ENCODE assay signal across 25 cellular contexts in genomic region chr12:124356221-124356620, GRCh38.
"Had no signal": no experiment of that assay in that cellular context is flagged by ENCODE, and none has a peak within 500 bp of the region (broad histone marks: within the 10 kb centered on the region; RNA-seq: fewer than 3 reads in every experiment).

No MANE protein-coding gene starts in this region.

- H3K4me3 Mint-ChIP-seq: activated B cell treated with CpG ODN at 0.5 μM for 24 hours; activated CD4-positive, alpha-beta memory T cell treated with anti-CD3 and anti-CD28 coated beads, Interleukin-2, amount 10 ng/mL, durations not matched to agents 7 days and 5 days; activated CD4-positive, alpha-beta T cell treated with anti-CD3 and anti-CD28 coated beads for 36 hours; mesothelial cell of epicardium; naive thymus-derived CD8-positive, alpha-beta T cell; stimulated activated naive CD8-positive, alpha-beta T cell treated with anti-CD3 and anti-CD28 coated beads, Interleukin-15, Interleukin-2, amounts not matched to agents 100 ng/mL and 50 ng/mL, for 24 hours had no signal

- H3K36me3 ChIP-seq: breast epithelium, colonic mucosa had no signal

- H3K9me3 ChIP-seq: adrenal gland, ascending aorta, breast epithelium, colonic mucosa, esophagus muscularis mucosa, pancreas, tibial artery had no signal

- ATAC-seq: activated CD4-positive, alpha-beta T cell treated with anti-CD3 and anti-CD28 coated beads for 36 hours; left ventricle myocardium superior; naive thymus-derived CD8-positive, alpha-beta T cell; pancreas; right cardiac atrium had no signal

- H3K4me1 Mint-ChIP-seq: activated B cell treated with CpG ODN at 0.5 μM for 24 hours; activated CD4-positive, alpha-beta memory T cell treated with anti-CD3 and anti-CD28 coated beads, Interleukin-2, amount 10 ng/mL, durations not matched to agents 7 days and 5 days; activated CD4-positive, alpha-beta T cell treated with anti-CD3 and anti-CD28 coated beads for 36 hours had no signal

- FAIRE-seq: frontal cortex, pancreas had no signal

- H3K4me3 ChIP-seq: adrenal gland, ascending aorta, breast epithelium, colonic mucosa, dorsolateral prefrontal cortex, esophagus muscularis mucosa, pancreas, tibial artery had no signal

- H3K27me3 Mint-ChIP-seq: activated B cell treated with CpG ODN at 0.5 μM for 24 hours; activated CD4-positive, alpha-beta memory T cell treated with anti-CD3 and anti-CD28 coated beads, Interleukin-2, amount 10 ng/mL, durations not matched to agents 7 days and 5 days; activated CD4-positive, alpha-beta T cell treated with anti-CD3 and anti-CD28 coated beads for 36 hours; naive thymus-derived CD8-positive, alpha-beta T cell; stimulated activated naive CD8-positive, alpha-beta T cell treated with anti-CD3 and anti-CD28 coated beads, Interleukin-15, Interleukin-2, amounts not matched to agents 100 ng/mL and 50 ng/mL, for 24 hours had no signal

- H3K27ac ChIP-seq: adrenal gland, ascending aorta, breast epithelium, colonic mucosa, pancreas, tibial artery had no signal

- H3K27ac Mint-ChIP-seq: activated B cell treated with CpG ODN at 0.5 μM for 24 hours; activated CD4-positive, alpha-beta memory T cell treated with anti-CD3 and anti-CD28 coated beads, Interleukin-2, amount 10 ng/mL, durations not matched to agents 7 days and 5 days; activated CD4-positive, alpha-beta T cell treated with anti-CD3 and anti-CD28 coated beads for 36 hours; mesothelial cell of epicardium; stimulated activated naive CD8-positive, alpha-beta T cell treated with anti-CD3 and anti-CD28 coated beads, Interleukin-15, Interleukin-2, amounts not matched to agents 100 ng/mL and 50 ng/mL, for 24 hours had no signal

- H3K27me3 ChIP-seq: adrenal gland, ascending aorta, breast epithelium, colonic mucosa, dorsolateral prefrontal cortex, esophagus muscularis mucosa, pancreas, tibial artery had no signal

- H3K9me3 Mint-ChIP-seq: activated B cell treated with CpG ODN at 0.5 μM for 24 hours; activated CD4-positive, alpha-beta memory T cell treated with anti-CD3 and anti-CD28 coated beads, Interleukin-2, amount 10 ng/mL, durations not matched to agents 7 days and 5 days; mesothelial cell of epicardium; naive thymus-derived CD8-positive, alpha-beta T cell; stimulated activated naive CD8-positive, alpha-beta T cell treated with anti-CD3 and anti-CD28 coated beads, Interleukin-15, Interleukin-2, amounts not matched to agents 100 ng/mL and 50 ng/mL, for 24 hours had no signal

- DNase-seq: activated B cell treated with CpG ODN at 0.5 μM for 24 hours; activated CD4-positive, alpha-beta memory T cell treated with anti-CD3 and anti-CD28 coated beads, Interleukin-2, amount 10 ng/mL, durations not matched to agents 7 days and 5 days; activated CD4-positive, alpha-beta T cell treated with anti-CD3 and anti-CD28 coated beads for 36 hours; activated effector memory CD4-positive, alpha-beta T cell treated with anti-CD3 and anti-CD28 coated beads, Interleukin-2, amount 50 U/mL, for 16 hours; activated naive CD4-positive, alpha-beta T cell treated with anti-CD3 and anti-CD28 coated beads, Interleukin-2, amount 50 U/mL, for 16 hours; adrenal gland; colonic mucosa; dorsolateral prefrontal cortex; hypothalamus; left ventricle myocardium superior; mammary epithelial cell; naive thymus-derived CD8-positive, alpha-beta T cell; pancreas; right cardiac atrium; stimulated activated CD4-positive, alpha-beta T cell treated with anti-CD3 and anti-CD28 coated beads, Interleukin-12 subunit alpha, Interleukin-12 subunit beta, amount 100 ng/mL, for 4 hours; stimulated activated CD4-positive, alpha-beta T cell treated with anti-CD3 and anti-CD28 coated beads, Interleukin-4, amount 100 ng/mL, for 4 hours; T-helper 1 cell; T-helper 9 cell; tibial artery had no signal
